In the genomic region with DNA sequence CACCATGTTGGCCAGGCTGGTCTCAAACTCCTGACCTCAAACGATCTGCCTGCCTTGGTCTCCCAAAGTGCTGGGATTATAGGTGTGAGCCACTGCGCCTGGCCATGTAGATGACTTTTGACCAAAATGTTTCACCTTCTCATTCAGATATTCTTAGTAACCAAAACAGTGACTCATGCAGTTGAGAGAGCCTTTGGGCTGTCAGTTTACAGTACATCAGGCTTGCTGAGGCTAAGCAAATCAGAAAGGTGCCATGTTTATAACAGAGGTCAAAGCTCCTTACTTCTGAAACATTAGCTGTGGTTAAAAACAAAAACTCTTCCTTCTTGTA, we compare ENCODE assay signal across 9 cellular contexts. TPM values are rescaled to one million over a fixed set of nuclear protein-coding genes. Genes with fewer than 3 reads are reported as not detected.
A peak's percentile ranks its signal among the peaks of the same experiment; 100 is the strongest.
DNase-seq lines count a peak whose midpoint lies in the region; ATAC-seq and TF ChIP-seq lines count a peak whose summit lies in the region.
"Had no signal": no experiment of that assay in that cellular context is flagged by ENCODE, and none has a peak within 500 bp of the region (broad histone marks: within the 10 kb centered on the region; RNA-seq: fewer than 3 reads in every experiment).

No MANE protein-coding gene starts in this region.

- no peaks in the 10 kb centered on the region for H3F3A ChIP-seq in PC-3 (ENCODE audit: low read length, unreplicated experiment)

- H3K4me1 ChIP-seq in PC-3 (ENCODE audit: insufficient read depth, low read length), result peaks cover 18% of the 10 kb centered on the region

- peaks cover 44% of the 10 kb centered on the region for H3K36me3 ChIP-seq in PC-3 (ENCODE audit: low read depth, low read length)

- H3K4me3 ChIP-seq in PC-3 (ENCODE audit: low read length), result no peak overlapping the region
- H3K4me3 ChIP-seq: lung had no signal

- TF ChIP-seq CTCF in PC-3 (conservative IDR thresholded peaks at IDR 0.05; ENCODE audit: low read depth, low read length), result no peak

- H3K27me3 ChIP-seq in PC-3 (ENCODE audit: low read length), result no peaks in the 10 kb centered on the region

- CTCF ChIA-PET in PC-3 (lab: Charles Lee), result no interaction called here

- no peaks in the 10 kb centered on the region for H3K9me3 ChIP-seq in PC-3 (ENCODE audit: low read length)

- no peaks in the 10 kb centered on the region for H4K20me1 ChIP-seq in PC-3 (ENCODE audit: low read length)

- H3K9ac ChIP-seq in PC-3 (ENCODE audit: low read length), result no peak overlapping the region

- 0 out of 2 replicates have a peak overlapping the region, but pooled peaks have one; percentile 10 for H3K4me2 ChIP-seq in PC-3 (ENCODE audit: low read length)

- ATAC-seq in GM18517 (IDR thresholded peaks at IDR 0.05; ENCODE audit: unreplicated experiment) (peak; percentile 57), HG02571 (IDR thresholded peaks at IDR 0.05; ENCODE audit: unreplicated experiment) (peak; percentile 60), PC-3 (peak; percentile 87)

- H3K79me2 ChIP-seq in PC-3 (ENCODE audit: low read length), result no peaks in the 10 kb centered on the region

- intact Hi-C loops in PC-3 (cut with micrococcal nuclease), result no loop called here

- DNase-seq in PC-3 (peak; percentile 82), fibroblast of gingiva (ENCODE audit: low read depth) (peak; percentile 31), NCI-H524 treated with DMSO at 0.1 percent for 48 hours (lab: John Stamatoyannopoulos, UW) (no peak), COLO668 (lab: John Stamatoyannopoulos, UW; ENCODE audit: unreplicated experiment) (no peak), NCI-H446 (lab: John Stamatoyannopoulos, UW) (no peak)
- DNase-seq in activated CD4-positive, CD25-positive, alpha-beta regulatory T cell (lab: John Stamatoyannopoulos, UW), result no peak

- no peaks in the 10 kb centered on the region for H3K9me2 ChIP-seq in PC-3 (replicated peaks; ENCODE audit: low read length)

- TSS peak; percentile 5 for BruUV-seq in PC-3 (replicated peaks; lab: Mats Ljungman, UMichigan)

- H3K27ac ChIP-seq in PC-3 (ENCODE audit: low read length), result peak overlapping the region; percentile 12; the same call in 1 of the 2 replicates

- no peak overlapping the region for H2AFZ ChIP-seq in PC-3 (ENCODE audit: low read length)

- POLR2A ChIA-PET in PC-3 (lab: Charles Lee; ENCODE audit: unreplicated experiment), result no interaction called here

RNA-seq across cellular contexts. Expression of a gene that starts 21.0 kb away (rescaled TPM):
- 49.2 and 89.9 TPM in 2 replicates for total RNA-seq in PC-3 (2014; rRNA removed)

RNA-seq across cellular contexts. Expression of a gene that starts 47.7 kb away (rescaled TPM):
- total RNA-seq in PC-3 (2014; rRNA removed), result 26.6 and 37.1 TPM in 2 replicates

RNA-seq across cellular contexts. Expression of a gene that starts 57.0 kb away (rescaled TPM):
- 40.7 and 45.2 TPM in 2 replicates for total RNA-seq in PC-3 (2014; rRNA removed)

Comparison
In these comparisons a context has a peak if more than half of its experiments do, and no peak if none do; other contexts are left out.
1. DNase-seq: peak in PC-3 (single experiment) and fibroblast of gingiva (single experiment); none in NCI-H524 treated with DMSO at 0.1 percent for 48 hours (single experiment), COLO668 (single experiment), activated CD4-positive, CD25-positive, alpha-beta regulatory T cell (0 of 4) and NCI-H446 (0 of 2).
2. Peak in every context shown above with its lines, with median percentiles within 50 percentile points of each other: ATAC-seq.